In genomic region chr18:57787068-57787682, GRCh38 we compare ENCODE assay signal across 1 cellular context.
TF ChIP-seq lines count a peak whose summit lies in the region.

No MANE protein-coding gene starts in this region.

TF ChIP-seq in HCT116, 20 proteins besides CTCF, POLR2A, EP300 and RAD21:
- TF ChIP-seq ZBTB33 (IDR thresholded peaks at IDR 0.05; ENCODE audit: extremely low read depth, insufficient replicate concordance, low read length) (no peak), EZH2phosphoT487 (IDR thresholded peaks at IDR 0.05; ENCODE audit: borderline replicate concordance) (no peak), ZFX (IDR thresholded peaks at IDR 0.05) (no peak), YY1 (IDR thresholded peaks at IDR 0.05; ENCODE audit: extremely low read depth, insufficient replicate concordance, low read depth, low read length) (no peak), CBX3 (IDR thresholded peaks at IDR 0.05; ENCODE audit: low read depth) (no peak), EGR1 (IDR thresholded peaks at IDR 0.05; ENCODE audit: low read depth) (no peak)
- TF ChIP-seq, protein P1, sequence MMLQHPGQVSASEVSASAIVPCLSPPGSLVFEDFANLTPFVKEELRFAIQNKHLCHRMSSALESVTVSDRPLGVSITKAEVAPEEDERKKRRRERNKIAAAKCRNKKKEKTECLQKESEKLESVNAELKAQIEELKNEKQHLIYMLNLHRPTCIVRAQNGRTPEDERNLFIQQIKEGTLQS (IDR thresholded peaks at IDR 0.05): no peak
